In genomic region chr6:37643851-37644672, GRCh38 we compare ENCODE assay signal across 13 cellular contexts. TPM values are rescaled to one million over a fixed set of nuclear protein-coding genes. Genes with fewer than 3 reads are reported as not detected.
A peak's percentile ranks its signal among the peaks of the same experiment; 100 is the strongest.
DNase-seq lines count a peak whose midpoint lies in the region; ATAC-seq and TF ChIP-seq lines count a peak whose summit lies in the region.
"Had no signal": no experiment of that assay in that cellular context is flagged by ENCODE, and none has a peak within 500 bp of the region (broad histone marks: within the 10 kb centered on the region; RNA-seq: fewer than 3 reads in every experiment).

No MANE protein-coding gene starts in this region.

- H3K36me3 ChIP-seq in heart right ventricle, result no peaks in the 10 kb centered on the region
- H3K36me3 ChIP-seq: esophagus squamous epithelium had no signal

- peaks cover 0 to 16% (median 14%) of the 10 kb centered on the region in 9 donors for H3K4me1 ChIP-seq in heart right ventricle

- H3K27ac Mint-ChIP-seq in activated T-helper 17 cell treated with anti-CD3 and anti-CD28 coated beads, Interleukin-2, amount 50 U/mL, for 72 hours, result peak overlapping the region; percentile 74
- peak overlapping the region in 1 of 2 donors; percentile 90 for H3K27ac Mint-ChIP-seq in natural killer cell
- H3K27ac Mint-ChIP-seq in mesothelial cell of epicardium, result no peak overlapping the region

- 77 to 78% methylated on average over 23 of the region's 23 CpGs for WGBS in heart right ventricle, 2 donors

- H3K27me3 ChIP-seq in heart right ventricle, result peaks cover 0 to 15% (median 10%) of the 10 kb centered on the region in 7 donors
- H3K27me3 ChIP-seq in dorsolateral prefrontal cortex, result peaks cover 0 to 15% (median 0%) of the 10 kb centered on the region in 45 donors

- H3K9me3 ChIP-seq in heart right ventricle, result no peaks in the 10 kb centered on the region
- H3K9me3 ChIP-seq: esophagus squamous epithelium had no signal

- H3K27ac ChIP-seq in heart right ventricle (peak overlapping the region in 6 of 10 donors; percentile 44 to 74 (median 60)), dorsolateral prefrontal cortex (no peak overlapping the region)
- H3K27ac ChIP-seq: C4-2B, KMS-11 had no signal

- intact Hi-C loops in heart right ventricle (cut with DNase I), result no loop called here
- intact Hi-C loops in Right ventricle myocardium inferior (cut with DNase I), result no loop called here
- intact Hi-C loops in natural killer cell (cut with micrococcal nuclease), result no loop called here
- intact Hi-C loops in dorsolateral prefrontal cortex (cut with DNase I), result no loop called here

- no peak overlapping the region for H3K4me3 ChIP-seq in heart right ventricle
- H3K4me3 ChIP-seq in dorsolateral prefrontal cortex, result no peak overlapping the region
- H3K4me3 ChIP-seq: esophagus squamous epithelium had no signal

- H3K4me1 Mint-ChIP-seq in activated T-helper 17 cell treated with anti-CD3 and anti-CD28 coated beads, Interleukin-2, amount 50 U/mL, for 72 hours, result peaks cover 15% of the 10 kb centered on the region
- H3K4me1 Mint-ChIP-seq in natural killer cell (peaks cover 11 to 27% of the 10 kb centered on the region in 2 donors), mesothelial cell of epicardium (peaks cover 2% of the 10 kb centered on the region)

- peak overlapping the region; percentile 30 for H3K4me3 Mint-ChIP-seq in activated T-helper 17 cell treated with anti-CD3 and anti-CD28 coated beads, Interleukin-2, amount 50 U/mL, for 72 hours
- H3K4me3 Mint-ChIP-seq in natural killer cell (peak overlapping the region; percentile 32), mesothelial cell of epicardium (no peak overlapping the region)

- H3K27me3 Mint-ChIP-seq in activated T-helper 17 cell treated with anti-CD3 and anti-CD28 coated beads, Interleukin-2, amount 50 U/mL, for 72 hours, result peaks cover 4% of the 10 kb centered on the region
- H3K27me3 Mint-ChIP-seq in natural killer cell (ENCODE audit: low read depth in 2 of 2) (peaks cover 0 to 11% of the 10 kb centered on the region in 2 donors), mesothelial cell of epicardium (ENCODE audit: low read depth) (peaks cover 62% of the 10 kb centered on the region)

- H3K36me3 Mint-ChIP-seq in activated T-helper 17 cell treated with anti-CD3 and anti-CD28 coated beads, Interleukin-2, amount 50 U/mL, for 72 hours (ENCODE audit: low read depth), result no peaks in the 10 kb centered on the region
- H3K36me3 Mint-ChIP-seq in natural killer cell (no peaks in the 10 kb centered on the region), mesothelial cell of epicardium (no peaks in the 10 kb centered on the region)

- TF ChIP-seq CTCF in heart right ventricle (IDR thresholded peaks at IDR 0.05), result no peak
- no peak for TF ChIP-seq CTCF in natural killer cell (IDR thresholded peaks at IDR 0.05)
- TF ChIP-seq CTCF in mesothelial cell of epicardium (IDR thresholded peaks at IDR 0.05; ENCODE audit: unreplicated experiment), result no peak
- TF ChIP-seq CTCF in dorsolateral prefrontal cortex (IDR thresholded peaks at IDR 0.05 in 54 of 56, conservative IDR thresholded peaks at IDR 0.05 in 2 of 56; ENCODE audit: low read depth in 1 of 56, partially characterized antibody in 56 of 56), result no peak

- H3K9me3 Mint-ChIP-seq in activated T-helper 17 cell treated with anti-CD3 and anti-CD28 coated beads, Interleukin-2, amount 50 U/mL, for 72 hours, result no peaks in the 10 kb centered on the region
- H3K9me3 Mint-ChIP-seq in natural killer cell (no peaks in the 10 kb centered on the region), mesothelial cell of epicardium (no peaks in the 10 kb centered on the region)

- DNase-seq in heart right ventricle (peak; percentile 31 to 53), Right ventricle myocardium inferior (ENCODE audit: missing footprints) (no peak), KBM-7 (peak; percentile 45), natural killer cell (no peak), mesothelial cell of epicardium (ENCODE audit: low spot score in 2 of 2, unreplicated experiment in 2 of 2) (no peak), islet precursor cell (no peak), dorsolateral prefrontal cortex (no peak)
- DNase-seq: cerebellar nuclear complex, esophagus squamous epithelium, NCI-H2171 had no signal

- in situ Hi-C loops in KBM-7 (cut with MboI; ENCODE audit: low pct_unique_long_range_greater_than_20kb, low sequenced_read_pairs), result no loop called here

- ATAC-seq in heart right ventricle (peak; percentile 31 to 89 (median 64)), Right ventricle myocardium inferior (no peak), natural killer cell (no peak)
- no peak for ATAC-seq in activated T-helper 17 cell treated with anti-CD3 and anti-CD28 coated beads, Interleukin-2, amount 50 U/mL, for 72 hours (replicated peaks)

RNA-seq across cellular contexts. Expression of gene MDGA1, which starts 53.6 kb away (rescaled TPM):
- total RNA-seq in heart right ventricle (10 to 100 TPM in 1 of 10 donors, 1 to 10 TPM in 9; 1.1 to 12.0 (median 2.0) TPM), Right ventricle myocardium inferior (10.9 TPM), natural killer cell (10 to 100 TPM in 2 of 3 donors, under 1 TPM in 1; 0.53 to 24.2 (median 16.7) TPM), mesothelial cell of epicardium (2.3 to 3.7 TPM (median 2.9 TPM) in 3 replicates), dorsolateral prefrontal cortex (10 to 100 TPM in 112 of 120 experiments, 1 to 10 TPM in 8; 5.7 to 40.6 (median 16.1) TPM)
- 1 to 10 TPM in 1 of 2 donors, under 1 TPM in 1; 0.36 to 1.6 TPM for polyA plus RNA-seq in heart right ventricle
- total RNA-seq in activated T-helper 17 cell treated with anti-CD3 and anti-CD28 coated beads, Interleukin-2, amount 50 U/mL, for 72 hours, result 1 to 10 TPM in 1 of 2 donors, under 1 TPM in 1; 0.32 to 3.0 TPM

Comparison
In these comparisons a context has a peak if more than half of its experiments do, and no peak if none do; other contexts are left out.
1. ATAC-seq: peak in heart right ventricle (8 of 8); none in Right ventricle myocardium inferior (single experiment), activated T-helper 17 cell treated with anti-CD3 and anti-CD28 coated beads, Interleukin-2, amount 50 U/mL, for 72 hours (single experiment) and natural killer cell (0 of 3).
2. DNase-seq: peak in heart right ventricle (2 of 2) and KBM-7 (single experiment); none in Right ventricle myocardium inferior (single experiment), natural killer cell (single experiment), mesothelial cell of epicardium (0 of 2), islet precursor cell (single experiment) and dorsolateral prefrontal cortex (0 of 10).
3. H3K27ac ChIP-seq: peak in heart right ventricle (6 of 10); none in dorsolateral prefrontal cortex (0 of 59).